In genomic region chr19:5691205-5691929, GRCh38 we compare ENCODE assay signal across 8 cellular contexts. TPM values are rescaled to one million over a fixed set of nuclear protein-coding genes. Genes with fewer than 3 reads are reported as not detected.
A peak's percentile ranks its signal among the peaks of the same experiment; 100 is the strongest.
DNase-seq lines count a peak whose midpoint lies in the region; ATAC-seq and FAIRE-seq lines count a peak whose summit lies in the region.

No MANE protein-coding gene starts in this region.

- no peaks in the 10 kb centered on the region for H3K9me3 Mint-ChIP-seq in activated naive CD8-positive, alpha-beta T cell treated with anti-CD3 and anti-CD28 coated beads, Interleukin-2, amount 50 U/mL, for 24 hours

- no peaks in the 10 kb centered on the region for H3K9me3 ChIP-seq in right cardiac atrium (ENCODE audit: control insufficient read depth, low read length)

- 4% methylated on average over 43 of the region's 43 CpGs for WGBS in right cardiac atrium

- H3K36me3 Mint-ChIP-seq in activated naive CD8-positive, alpha-beta T cell treated with anti-CD3 and anti-CD28 coated beads, Interleukin-2, amount 50 U/mL, for 24 hours (ENCODE audit: low read depth): peaks cover 42% of the 10 kb centered on the region

- intact Hi-C loops in right cardiac atrium (cut with DNase I): no loop called here

- peak overlapping the region; percentile 98 for H3K4me3 Mint-ChIP-seq in activated naive CD8-positive, alpha-beta T cell treated with anti-CD3 and anti-CD28 coated beads, Interleukin-2, amount 50 U/mL, for 24 hours

- H3K27ac ChIP-seq in right cardiac atrium (ENCODE audit: low read length) (peak overlapping the region; percentile 89), skin epidermis (peak overlapping the region in 20 of 21 experiments; percentile 13 to 96 (median 91))

- H3K4me3 ChIP-seq in right cardiac atrium (ENCODE audit: low read length) (peak overlapping the region; percentile 53), skin epidermis (peak overlapping the region; percentile 64 to 91 (median 79))

- H3K27me3 Mint-ChIP-seq in activated naive CD8-positive, alpha-beta T cell treated with anti-CD3 and anti-CD28 coated beads, Interleukin-2, amount 50 U/mL, for 24 hours: peaks cover 3% of the 10 kb centered on the region

- ATAC-seq in activated naive CD8-positive, alpha-beta T cell treated with anti-CD3 and anti-CD28 coated beads, Interleukin-2, amount 50 U/mL, for 24 hours: peak; percentile 7
- ATAC-seq in right cardiac atrium: peak; percentile 12 to 43
- no peak for ATAC-seq in GM21360 (IDR thresholded peaks at IDR 0.05; ENCODE audit: unreplicated experiment)
- ATAC-seq in GM18498 (IDR thresholded peaks at IDR 0.05; ENCODE audit: unreplicated experiment): no peak

- peak; percentile 53 for DNase-seq in NCI-H82 (lab: John Stamatoyannopoulos, UW)
- DNase-seq in NCI-H82 treated with DMSO at 0.1 percent for 48 hours (lab: John Stamatoyannopoulos, UW; ENCODE audit: unreplicated experiment): no peak
- peak; percentile 55 for DNase-seq in RCC 7860 (ENCODE audit: low spot score)
- DNase-seq in activated naive CD8-positive, alpha-beta T cell treated with anti-CD3 and anti-CD28 coated beads, Interleukin-2, amount 50 U/mL, for 24 hours: peak; percentile 74
- DNase-seq in right cardiac atrium: peak; percentile 86 to 93 (median 93)

- peak overlapping the region; percentile 97 for H3K27ac Mint-ChIP-seq in activated naive CD8-positive, alpha-beta T cell treated with anti-CD3 and anti-CD28 coated beads, Interleukin-2, amount 50 U/mL, for 24 hours

- H3K4me1 ChIP-seq in right cardiac atrium (ENCODE audit: control insufficient read depth, insufficient read depth, low read length): peaks cover 7% of the 10 kb centered on the region

- H3K27me3 ChIP-seq in right cardiac atrium (ENCODE audit: control insufficient read depth, insufficient read depth): no peaks in the 10 kb centered on the region

- peaks cover 32% of the 10 kb centered on the region for H3K4me1 Mint-ChIP-seq in activated naive CD8-positive, alpha-beta T cell treated with anti-CD3 and anti-CD28 coated beads, Interleukin-2, amount 50 U/mL, for 24 hours

- no peak for FAIRE-seq in RCC 7860 (lab: Jason Lieb, UNC)

RNA-seq across cellular contexts. Expression of gene RPL36, which starts 1.3 kb away (rescaled TPM):
- total RNA-seq in right cardiac atrium: 100 to 1,000 TPM; 451 to 525 (median 478) TPM
- 727 TPM for polyA plus RNA-seq in right cardiac atrium

RNA-seq across cellular contexts. Expression of gene HSD11B1L, which starts 10.5 kb away (rescaled TPM):
- 1 to 10 TPM; 4.3 to 7.1 (median 6.8) TPM for total RNA-seq in right cardiac atrium
- polyA plus RNA-seq in right cardiac atrium: 9.8 TPM

RNA-seq across cellular contexts. Expression of gene MICOS13, which starts 11.1 kb away (rescaled TPM):
- total RNA-seq in right cardiac atrium: 100 to 1,000 TPM; 132 to 175 (median 149) TPM
- 296 TPM for polyA plus RNA-seq in right cardiac atrium

RNA-seq across cellular contexts. Expression of gene LONP1, which starts 28.6 kb away (rescaled TPM):
- 10 to 100 TPM; 55.4 to 66.2 (median 59.3) TPM for total RNA-seq in right cardiac atrium
- polyA plus RNA-seq in right cardiac atrium: 60.3 TPM

RNA-seq across cellular contexts. Expression of gene CATSPERD, which starts 29.1 kb away (rescaled TPM):
- not detected for total RNA-seq in right cardiac atrium
- not detected for polyA plus RNA-seq in right cardiac atrium

Comparison
In these comparisons a context has a peak if more than half of its experiments do, and no peak if none do; other contexts are left out.
1. ATAC-seq: peak in activated naive CD8-positive, alpha-beta T cell treated with anti-CD3 and anti-CD28 coated beads, Interleukin-2, amount 50 U/mL, for 24 hours (single experiment) and right cardiac atrium (2 of 2); none in GM21360 (single experiment) and GM18498 (single experiment).